1 cellular context compared by ENCODE assay signal in genomic region chr6:110944681-110945151, GRCh38.
A peak's percentile ranks its signal among the peaks of the same experiment; 100 is the strongest.
TF ChIP-seq lines count a peak whose summit lies in the region.

No MANE protein-coding gene starts in this region.

TF ChIP-seq in SK-N-SH, 30 proteins besides CTCF, POLR2A, EP300 and RAD21 (continued from another document):
- TF ChIP-seq USF2 (IDR thresholded peaks at IDR 0.05; ENCODE audit: borderline replicate concordance, low read depth, low read length) (no peak), EZH2phosphoT487 (IDR thresholded peaks at IDR 0.05; ENCODE audit: borderline replicate concordance, low read depth) (no peak), FOXJ3 (CRISPR knock-in tag; IDR thresholded peaks at IDR 0.05) (no peak), REST (IDR thresholded peaks at IDR 0.05; ENCODE audit: low read depth, low read length) (no peak), TEAD4 (IDR thresholded peaks at IDR 0.05; ENCODE audit: borderline replicate concordance, insufficient read depth) (no peak), MEF2A (IDR thresholded peaks at IDR 0.05; ENCODE audit: borderline replicate concordance, low read depth) (no peak), SIN3A (IDR thresholded peaks at IDR 0.05; ENCODE audit: borderline replicate concordance, low read depth, low read length) (no peak), CHD2 (IDR thresholded peaks at IDR 0.05; ENCODE audit: low read length, partially characterized antibody) (no peak), RFX5 (IDR thresholded peaks at IDR 0.05; ENCODE audit: low read length) (no peak), YY1 (IDR thresholded peaks at IDR 0.05; ENCODE audit: low read depth) (no peak), ZBTB33 (IDR thresholded peaks at IDR 0.05; ENCODE audit: borderline replicate concordance, low read depth) (no peak), RXRA (IDR thresholded peaks at IDR 0.05; ENCODE audit: borderline replicate concordance, low read depth) (no peak), TCF12 (IDR thresholded peaks at IDR 0.05) (peak; percentile 20; the same call in 1 of the 2 replicates), SMC3 (IDR thresholded peaks at IDR 0.05; ENCODE audit: low read depth, low read length) (no peak), GATA2 (CRISPR knock-in tag; IDR thresholded peaks at IDR 0.05) (no peak), MXI1 (IDR thresholded peaks at IDR 0.05; ENCODE audit: low read depth, low read length) (no peak), POLR2AphosphoS5 (IDR thresholded peaks at IDR 0.05; ENCODE audit: low read depth, low read length) (no peak), USF1 (IDR thresholded peaks at IDR 0.05; ENCODE audit: borderline replicate concordance, low read depth) (no peak), ELF1 (IDR thresholded peaks at IDR 0.05) (no peak), MAX (IDR thresholded peaks at IDR 0.05; ENCODE audit: low read depth) (no peak), JUND (IDR thresholded peaks at IDR 0.05) (peak; percentile 54; the same call in 1 of the 2 replicates), PBX3 (IDR thresholded peaks at IDR 0.05) (peak; percentile 36), FOXM1 (IDR thresholded peaks at IDR 0.05; ENCODE audit: low read depth) (no peak), TAF1 (IDR thresholded peaks at IDR 0.05; ENCODE audit: borderline replicate concordance, low read depth, low read length) (no peak), GABPA (IDR thresholded peaks at IDR 0.05; ENCODE audit: low read depth) (no peak), NFIC (IDR thresholded peaks at IDR 0.05; ENCODE audit: borderline replicate concordance) (peak; percentile 9; the same call in 1 of the 2 replicates), FOSL2 (IDR thresholded peaks at IDR 0.05; ENCODE audit: borderline replicate concordance, low read depth) (peak; percentile 79; the same call in 1 of the 2 replicates), RCOR1 (IDR thresholded peaks at IDR 0.05; ENCODE audit: low read length) (no peak)
TF ChIP-seq in SK-N-SH: peak in this region for 5.
